Comparison of ENCODE assay signal across 9 cellular contexts in the genomic region with DNA sequence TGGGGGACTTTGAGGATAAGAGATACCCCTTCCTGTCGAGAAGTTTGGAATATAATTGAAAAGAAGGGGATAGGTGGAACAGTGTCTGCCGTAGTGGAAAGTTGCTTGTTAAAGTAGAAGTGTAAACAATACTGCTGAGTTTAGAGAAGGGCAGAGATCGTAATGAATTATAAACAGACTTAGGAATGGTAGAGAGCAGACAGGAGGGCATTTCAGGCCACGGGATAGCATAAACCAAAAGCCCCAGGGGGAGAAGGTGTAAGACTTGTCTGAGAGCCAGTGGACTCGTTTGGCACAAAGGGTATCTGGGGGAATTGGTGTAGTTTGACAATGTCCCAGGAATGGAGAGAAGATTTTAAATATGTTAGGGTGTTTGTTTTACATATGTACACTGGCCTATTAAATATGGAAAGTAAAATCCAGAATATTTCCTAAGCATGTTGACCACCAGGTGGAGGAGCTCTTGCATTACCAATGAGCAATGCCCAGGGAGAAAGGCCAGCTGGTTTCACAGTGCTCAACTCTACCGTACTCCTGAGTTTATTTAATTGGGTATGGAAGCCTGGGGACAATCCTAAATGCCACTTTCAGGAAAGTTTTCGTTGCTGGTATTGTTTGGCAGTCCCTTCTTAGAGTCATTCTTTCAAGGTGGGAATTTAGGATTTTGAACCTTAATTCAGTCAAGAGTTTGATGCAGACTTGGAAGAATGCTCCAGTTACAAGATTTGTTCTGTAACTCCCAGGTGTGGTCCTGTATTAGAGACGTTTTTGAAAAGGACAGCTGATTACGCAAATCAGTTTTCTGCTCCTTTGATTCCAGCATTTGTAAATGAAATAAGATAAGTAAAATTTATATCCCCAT. TPM values are rescaled to one million over a fixed set of nuclear protein-coding genes. Genes with fewer than 3 reads are reported as not detected.
A peak's percentile ranks its signal among the peaks of the same experiment; 100 is the strongest.
DNase-seq lines count a peak whose midpoint lies in the region; ATAC-seq and TF ChIP-seq lines count a peak whose summit lies in the region.
"Had no signal": no experiment of that assay in that cellular context is flagged by ENCODE, and none has a peak within 500 bp of the region (broad histone marks: within the 10 kb centered on the region; RNA-seq: fewer than 3 reads in every experiment).

No MANE protein-coding gene starts in this region.

- H3K4me2 ChIP-seq in Loucy (ENCODE audit: low read depth, low read length, poor library complexity, severe bottlenecking): no peak overlapping the region

- H3K36me3 Mint-ChIP-seq in naive thymus-derived CD8-positive, alpha-beta T cell: peaks cover 6 to 96% (median 29%) of the 10 kb centered on the region in 3 donors

- H3K79me2 ChIP-seq in Loucy (ENCODE audit: insufficient read depth, low read length): peaks cover 42% of the 10 kb centered on the region

- POLR2A ChIA-PET in naive thymus-derived CD8-positive, alpha-beta T cell (lab: Charles Lee): no interaction called here

- H3K9ac ChIP-seq in Loucy (ENCODE audit: low read depth, low read length, poor library complexity, severe bottlenecking): no peak overlapping the region

- H3K4me1 ChIP-seq in Loucy (ENCODE audit: insufficient read depth, low read length, poor library complexity, severe bottlenecking): peaks cover 12% of the 10 kb centered on the region

- H3K4me3 ChIP-seq in Loucy (ENCODE audit: low read length, poor library complexity, severe bottlenecking) (no peak overlapping the region), cardiac fibroblast (replicated peaks in 1 of 2; ENCODE audit: low read depth in 2 of 2, low read length in 2 of 2) (no peak overlapping the region)

- H3K27me3 ChIP-seq in Loucy (ENCODE audit: insufficient read depth, low read length, poor library complexity, severe bottlenecking): no peaks in the 10 kb centered on the region

- peak; percentile 74 for DNase-seq in ACHN
- DNase-seq in cardiac fibroblast (ENCODE audit: low read depth in 2 of 2): peak; percentile 89 to 90
- DNase-seq in midbrain (lab: John Stamatoyannopoulos, UW): peak; percentile 9
- DNase-seq in naive thymus-derived CD8-positive, alpha-beta T cell: no peak
- DNase-seq: naive B cell had no signal

- in situ Hi-C loops in ACHN (cut with HindIII; ENCODE audit: low pct_ligation_motif_present, low pct_unique_long_range_greater_than_20kb, low sequenced_read_pairs): no loop called here

- H3K4me3 Mint-ChIP-seq in naive thymus-derived CD8-positive, alpha-beta T cell: no peak overlapping the region
- H3K4me3 Mint-ChIP-seq: naive B cell had no signal

- no peaks in the 10 kb centered on the region for H3K27me3 Mint-ChIP-seq in naive thymus-derived CD8-positive, alpha-beta T cell
- H3K27me3 Mint-ChIP-seq: naive B cell had no signal

- peaks cover 4 to 19% (median 9%) of the 10 kb centered on the region in 4 donors for H3K4me1 Mint-ChIP-seq in naive thymus-derived CD8-positive, alpha-beta T cell

- H3K36me3 ChIP-seq in Loucy (ENCODE audit: insufficient read depth, low read length): peaks cover 44% of the 10 kb centered on the region; the same call in 1 of the 2 replicates

- H3K9me3 Mint-ChIP-seq in naive thymus-derived CD8-positive, alpha-beta T cell: no peaks in the 10 kb centered on the region
- H3K9me3 Mint-ChIP-seq: naive B cell had no signal

- H3F3A ChIP-seq in Loucy (ENCODE audit: low read depth): no peaks in the 10 kb centered on the region

- H4K20me1 ChIP-seq in Loucy (ENCODE audit: insufficient read depth, low read length, poor library complexity, severe bottlenecking): peaks cover 13% of the 10 kb centered on the region

- H3K27ac Mint-ChIP-seq in naive thymus-derived CD8-positive, alpha-beta T cell: peak overlapping the region in 1 of 10 donors; percentile 43

- peak; percentile 39 for TF ChIP-seq CTCF in Loucy (conservative IDR thresholded peaks at IDR 0.05; ENCODE audit: low read length)
- peak; percentile 66 for TF ChIP-seq CTCF in cardiac fibroblast (IDR thresholded peaks at IDR 0.05; ENCODE audit: low read depth, low read length)

- H2AFZ ChIP-seq in Loucy (ENCODE audit: low read length): no peak overlapping the region

- ATAC-seq in HG03521 (IDR thresholded peaks at IDR 0.05; ENCODE audit: unreplicated experiment): no peak
- ATAC-seq in naive thymus-derived CD8-positive, alpha-beta T cell: no peak
- no peak for ATAC-seq in GM18511 (IDR thresholded peaks at IDR 0.05; ENCODE audit: unreplicated experiment)
- ATAC-seq in HG03432 (IDR thresholded peaks at IDR 0.05; ENCODE audit: unreplicated experiment): no peak

- H3K9me3 ChIP-seq in Loucy (ENCODE audit: insufficient read depth, low read depth, low read length): no peaks in the 10 kb centered on the region

- no peaks in the 10 kb centered on the region for H3K9me2 ChIP-seq in Loucy (replicated peaks; ENCODE audit: low read depth, low read length)

RNA-seq across cellular contexts. Expression of gene COPS8, which starts 7.5 kb away (rescaled TPM):
- 10 to 100 TPM; 29.1 to 30.7 TPM for total RNA-seq in naive thymus-derived CD8-positive, alpha-beta T cell
- polyA plus RNA-seq in naive thymus-derived CD8-positive, alpha-beta T cell: 10 to 100 TPM; 51.0 to 56.1 (median 54.0) TPM

Comparison
In these comparisons a context has a peak if more than half of its experiments do, and no peak if none do; other contexts are left out.
1. DNase-seq: peak in ACHN (single experiment), cardiac fibroblast (2 of 2) and midbrain (single experiment); none in naive thymus-derived CD8-positive, alpha-beta T cell (0 of 10).